Comparison of ENCODE assay signal across 1 cellular context in genomic region chr15:39624806-39625205, GRCh38.
TF ChIP-seq lines count a peak whose summit lies in the region.

No MANE protein-coding gene starts in this region.

TF ChIP-seq in HepG2, 621 proteins besides CTCF, POLR2A, EP300 and RAD21 (continued from another document and continues in another):
- peak; percentile 70 for TF ChIP-seq ZNF687 (CRISPR knock-in tag; IDR thresholded peaks at IDR 0.05)
- no peak for TF ChIP-seq HNRNPLL (IDR thresholded peaks at IDR 0.05; ENCODE audit: low read depth, low read length, poor library complexity, severe bottlenecking)
- TF ChIP-seq SAP130 (CRISPR knock-in tag; IDR thresholded peaks at IDR 0.05; ENCODE audit: low read depth), result peak; percentile 62
- no peak for TF ChIP-seq ZBTB2 (CRISPR knock-in tag; IDR thresholded peaks at IDR 0.05; ENCODE audit: low read depth)
- peak; percentile 97 for TF ChIP-seq RARA (CRISPR knock-in tag; IDR thresholded peaks at IDR 0.05)
- TF ChIP-seq HOMEZ (CRISPR knock-in tag; IDR thresholded peaks at IDR 0.05; ENCODE audit: low read depth), result peak; percentile 68
- TF ChIP-seq FOSL1 (CRISPR knock-in tag; IDR thresholded peaks at IDR 0.05; ENCODE audit: borderline replicate concordance), result peak; percentile 40; the same call in 1 of the 2 replicates
- peak; percentile 80 for TF ChIP-seq RXRB (CRISPR knock-in tag; IDR thresholded peaks at IDR 0.05; ENCODE audit: borderline replicate concordance)
- TF ChIP-seq SOX5 (CRISPR knock-in tag; IDR thresholded peaks at IDR 0.05; ENCODE audit: borderline replicate concordance), result peak; percentile 73; the same call in 1 of the 2 replicates
- no peak for TF ChIP-seq MLX (CRISPR knock-in tag; IDR thresholded peaks at IDR 0.05)
- no peak; the same call in 1 of the 2 replicates for TF ChIP-seq JUND (CRISPR knock-in tag; IDR thresholded peaks at IDR 0.05)
- peak; percentile 37; the same call in 1 of the 2 replicates for TF ChIP-seq ZFP36L1 (CRISPR knock-in tag; IDR thresholded peaks at IDR 0.05)
- TF ChIP-seq NR2F6 (IDR thresholded peaks at IDR 0.05), result no peak; the same call in 1 of the 2 replicates
- TF ChIP-seq NR2F6 (CRISPR knock-in tag; IDR thresholded peaks at IDR 0.05), result peak; percentile 66; the same call in 1 of the 2 replicates
- peak; percentile 76; the same call in 1 of the 2 replicates for TF ChIP-seq E2F2 (CRISPR knock-in tag; IDR thresholded peaks at IDR 0.05; ENCODE audit: borderline replicate concordance)
- TF ChIP-seq FOSL2 (CRISPR knock-in tag; IDR thresholded peaks at IDR 0.05), result peak; percentile 94
- peak; percentile 53; the same call in 1 of the 2 replicates for TF ChIP-seq MIXL1 (CRISPR knock-in tag; IDR thresholded peaks at IDR 0.05)
- TF ChIP-seq ZNF644 (CRISPR knock-in tag; IDR thresholded peaks at IDR 0.05; ENCODE audit: low read depth), result peak; percentile 71
- TF ChIP-seq MED8 (CRISPR knock-in tag; IDR thresholded peaks at IDR 0.05; ENCODE audit: insufficient replicate concordance), result no peak
- TF ChIP-seq TBX2 (CRISPR knock-in tag; IDR thresholded peaks at IDR 0.05; ENCODE audit: borderline replicate concordance), result 0 out of 2 replicates have a peak, but pooled peaks have one; percentile 68
- no peak for TF ChIP-seq GABPA (IDR thresholded peaks at IDR 0.05; ENCODE audit: low read depth, low read length)
- peak; percentile 51 for TF ChIP-seq GABPA (CRISPR knock-in tag; IDR thresholded peaks at IDR 0.05; ENCODE audit: low read depth)
- TF ChIP-seq ARID5B (CRISPR knock-in tag; IDR thresholded peaks at IDR 0.05), result peak; percentile 87
- 0 out of 2 replicates have a peak, but pooled peaks have one; percentile 14 for TF ChIP-seq ZMYM3 (CRISPR knock-in tag; IDR thresholded peaks at IDR 0.05)
- TF ChIP-seq PPARG (CRISPR knock-in tag; conservative IDR thresholded peaks at IDR 0.05), result peak; percentile 31; the same call in 1 of the 2 replicates
- no peak for TF ChIP-seq AHR (CRISPR knock-in tag; IDR thresholded peaks at IDR 0.05)
- no peak for TF ChIP-seq MNT (IDR thresholded peaks at IDR 0.05)
- TF ChIP-seq ZNF180 (CRISPR knock-in tag; IDR thresholded peaks at IDR 0.05; ENCODE audit: borderline replicate concordance, low read depth), result no peak
- TF ChIP-seq PHF20 (CRISPR knock-in tag; IDR thresholded peaks at IDR 0.05), result no peak
- TF ChIP-seq ZNF430 (CRISPR knock-in tag; IDR thresholded peaks at IDR 0.05), result no peak
- TF ChIP-seq CSRNP2 (CRISPR knock-in tag; conservative IDR thresholded peaks at IDR 0.05; ENCODE audit: low read depth), result no peak
- peak; percentile 83 for TF ChIP-seq FOXA3 (CRISPR knock-in tag; IDR thresholded peaks at IDR 0.05)
- TF ChIP-seq ZNF512 (CRISPR knock-in tag; IDR thresholded peaks at IDR 0.05), result no peak
- TF ChIP-seq ZNF614 (CRISPR knock-in tag; IDR thresholded peaks at IDR 0.05; ENCODE audit: borderline replicate concordance), result 0 out of 2 replicates have a peak, but pooled peaks have one; percentile 33
- TF ChIP-seq LCORL (IDR thresholded peaks at IDR 0.05), result no peak
- peak; percentile 33; the same call in 1 of the 2 replicates for TF ChIP-seq LCORL (CRISPR knock-in tag; IDR thresholded peaks at IDR 0.05)
- TF ChIP-seq FOXA1 (IDR thresholded peaks at IDR 0.05), result no peak
- peak; percentile 44; the same call in 1 of the 2 replicates for TF ChIP-seq FOXA1 (CRISPR knock-in tag; IDR thresholded peaks at IDR 0.05)
- no peak for TF ChIP-seq BRF2 (CRISPR knock-in tag; IDR thresholded peaks at IDR 0.05)
- TF ChIP-seq SP140L (CRISPR knock-in tag; IDR thresholded peaks at IDR 0.05; ENCODE audit: borderline replicate concordance), result no peak
- no peak for TF ChIP-seq ZNF253 (CRISPR knock-in tag; IDR thresholded peaks at IDR 0.05; ENCODE audit: borderline replicate concordance)
